In the genomic region with DNA sequence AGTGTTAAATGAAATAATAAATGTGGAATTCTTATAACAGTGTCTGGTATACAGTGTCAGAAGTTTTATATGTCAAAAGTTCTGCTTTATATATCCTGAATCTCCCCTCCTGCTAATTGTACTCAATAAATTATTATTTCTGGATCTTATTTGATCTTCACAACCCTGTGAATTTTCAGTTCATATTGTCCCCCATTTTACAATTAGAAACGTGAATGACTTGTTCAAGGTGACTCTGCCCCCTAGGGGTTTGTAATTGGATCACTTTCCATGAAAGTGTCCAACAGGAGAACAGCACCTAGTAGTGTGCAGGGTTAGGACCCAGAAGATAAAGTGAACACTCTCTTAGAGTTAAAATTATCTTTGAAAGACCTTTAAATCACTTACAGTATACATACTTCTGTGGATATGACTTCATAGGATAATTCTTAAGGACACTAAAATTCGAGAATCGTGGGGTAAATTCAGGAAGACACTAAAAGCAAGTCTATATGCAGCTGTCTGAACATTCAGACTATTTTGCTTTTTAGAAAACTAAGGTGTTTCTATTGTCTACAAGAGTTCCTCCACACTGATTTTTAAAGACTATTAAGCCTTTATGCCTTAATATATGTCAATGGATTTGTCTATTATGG, we compare ENCODE assay signal across 1 cellular context.
TF ChIP-seq lines count a peak whose summit lies in the region.

No MANE protein-coding gene starts in this region.

TF ChIP-seq in GM23338, 12 proteins besides CTCF, POLR2A, EP300 and RAD21 (continued from another document):
- TF ChIP-seq, protein P1, sequence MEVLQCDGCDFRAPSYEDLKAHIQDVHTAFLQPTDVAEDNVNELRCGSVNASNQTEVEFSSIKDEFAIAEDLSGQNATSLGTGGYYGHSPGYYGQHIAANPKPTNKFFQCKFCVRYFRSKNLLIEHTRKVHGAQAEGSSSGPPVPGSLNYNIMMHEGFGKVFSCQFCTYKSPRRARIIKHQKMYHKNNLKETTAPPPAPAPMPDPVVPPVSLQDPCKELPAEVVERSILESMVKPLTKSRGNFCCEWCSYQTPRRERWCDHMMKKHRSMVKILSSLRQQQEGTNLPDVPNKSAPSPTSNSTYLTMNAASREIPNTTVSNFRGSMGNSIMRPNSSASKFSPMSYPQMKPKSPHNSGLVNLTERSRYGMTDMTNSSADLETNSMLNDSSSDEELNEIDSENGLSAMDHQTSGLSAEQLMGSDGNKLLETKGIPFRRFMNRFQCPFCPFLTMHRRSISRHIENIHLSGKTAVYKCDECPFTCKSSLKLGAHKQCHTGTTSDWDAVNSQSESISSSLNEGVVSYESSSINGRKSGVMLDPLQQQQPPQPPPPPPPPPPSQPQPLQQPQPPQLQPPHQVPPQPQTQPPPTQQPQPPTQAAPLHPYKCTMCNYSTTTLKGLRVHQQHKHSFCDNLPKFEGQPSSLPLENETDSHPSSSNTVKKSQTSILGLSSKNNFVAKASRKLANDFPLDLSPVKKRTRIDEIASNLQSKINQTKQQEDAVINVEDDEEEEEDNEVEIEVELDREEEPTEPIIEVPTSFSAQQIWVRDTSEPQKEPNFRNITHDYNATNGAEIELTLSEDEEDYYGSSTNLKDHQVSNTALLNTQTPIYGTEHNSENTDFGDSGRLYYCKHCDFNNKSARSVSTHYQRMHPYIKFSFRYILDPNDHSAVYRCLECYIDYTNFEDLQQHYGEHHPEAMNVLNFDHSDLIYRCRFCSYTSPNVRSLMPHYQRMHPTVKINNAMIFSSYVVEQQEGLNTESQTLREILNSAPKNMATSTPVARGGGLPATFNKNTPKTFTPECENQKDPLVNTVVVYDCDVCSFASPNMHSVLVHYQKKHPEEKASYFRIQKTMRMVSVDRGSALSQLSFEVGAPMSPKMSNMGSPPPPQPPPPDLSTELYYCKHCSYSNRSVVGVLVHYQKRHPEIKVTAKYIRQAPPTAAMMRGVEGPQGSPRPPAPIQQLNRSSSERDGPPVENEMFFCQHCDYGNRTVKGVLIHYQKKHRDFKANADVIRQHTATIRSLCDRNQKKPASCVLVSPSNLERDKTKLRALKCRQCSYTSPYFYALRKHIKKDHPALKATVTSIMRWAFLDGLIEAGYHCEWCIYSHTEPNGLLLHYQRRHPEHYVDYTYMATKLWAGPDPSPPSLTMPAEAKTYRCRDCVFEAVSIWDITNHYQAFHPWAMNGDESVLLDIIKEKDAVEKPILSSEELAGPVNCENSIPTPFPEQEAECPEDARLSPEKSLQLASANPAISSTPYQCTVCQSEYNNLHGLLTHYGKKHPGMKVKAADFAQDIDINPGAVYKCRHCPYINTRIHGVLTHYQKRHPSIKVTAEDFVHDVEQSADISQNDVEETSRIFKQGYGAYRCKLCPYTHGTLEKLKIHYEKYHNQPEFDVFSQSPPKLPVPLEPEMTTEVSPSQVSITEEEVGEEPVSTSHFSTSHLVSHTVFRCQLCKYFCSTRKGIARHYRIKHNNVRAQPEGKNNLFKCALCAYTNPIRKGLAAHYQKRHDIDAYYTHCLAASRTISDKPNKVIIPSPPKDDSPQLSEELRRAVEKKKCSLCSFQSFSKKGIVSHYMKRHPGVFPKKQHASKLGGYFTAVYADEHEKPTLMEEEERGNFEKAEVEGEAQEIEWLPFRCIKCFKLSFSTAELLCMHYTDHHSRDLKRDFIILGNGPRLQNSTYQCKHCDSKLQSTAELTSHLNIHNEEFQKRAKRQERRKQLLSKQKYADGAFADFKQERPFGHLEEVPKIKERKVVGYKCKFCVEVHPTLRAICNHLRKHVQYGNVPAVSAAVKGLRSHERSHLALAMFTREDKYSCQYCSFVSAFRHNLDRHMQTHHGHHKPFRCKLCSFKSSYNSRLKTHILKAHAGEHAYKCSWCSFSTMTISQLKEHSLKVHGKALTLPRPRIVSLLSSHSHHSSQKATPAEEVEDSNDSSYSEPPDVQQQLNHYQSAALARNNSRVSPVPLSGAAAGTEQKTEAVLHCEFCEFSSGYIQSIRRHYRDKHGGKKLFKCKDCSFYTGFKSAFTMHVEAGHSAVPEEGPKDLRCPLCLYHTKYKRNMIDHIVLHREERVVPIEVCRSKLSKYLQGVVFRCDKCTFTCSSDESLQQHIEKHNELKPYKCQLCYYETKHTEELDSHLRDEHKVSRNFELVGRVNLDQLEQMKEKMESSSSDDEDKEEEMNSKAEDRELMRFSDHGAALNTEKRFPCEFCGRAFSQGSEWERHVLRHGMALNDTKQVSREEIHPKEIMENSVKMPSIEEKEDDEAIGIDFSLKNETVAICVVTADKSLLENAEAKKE (CRISPR knock-in tag; IDR thresholded peaks at IDR 0.05), result no peak
- TF ChIP-seq, protein P2, sequence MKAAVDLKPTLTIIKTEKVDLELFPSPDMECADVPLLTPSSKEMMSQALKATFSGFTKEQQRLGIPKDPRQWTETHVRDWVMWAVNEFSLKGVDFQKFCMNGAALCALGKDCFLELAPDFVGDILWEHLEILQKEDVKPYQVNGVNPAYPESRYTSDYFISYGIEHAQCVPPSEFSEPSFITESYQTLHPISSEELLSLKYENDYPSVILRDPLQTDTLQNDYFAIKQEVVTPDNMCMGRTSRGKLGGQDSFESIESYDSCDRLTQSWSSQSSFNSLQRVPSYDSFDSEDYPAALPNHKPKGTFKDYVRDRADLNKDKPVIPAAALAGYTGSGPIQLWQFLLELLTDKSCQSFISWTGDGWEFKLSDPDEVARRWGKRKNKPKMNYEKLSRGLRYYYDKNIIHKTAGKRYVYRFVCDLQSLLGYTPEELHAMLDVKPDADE (IDR thresholded peaks at IDR 0.05), result no peak
- no peak for TF ChIP-seq STAT1 (IDR thresholded peaks at IDR 0.05; ENCODE audit: unreplicated experiment)
- TF ChIP-seq EZH2 (IDR thresholded peaks at IDR 0.05; ENCODE audit: low read depth, unreplicated experiment), result no peak
- TF ChIP-seq JUNB (IDR thresholded peaks at IDR 0.05; ENCODE audit: unreplicated experiment), result no peak
- no peak for TF ChIP-seq ZNF331 (CRISPR knock-in tag; IDR thresholded peaks at IDR 0.05; ENCODE audit: low read depth)
- no peak for TF ChIP-seq EZH2phosphoT487 (IDR thresholded peaks at IDR 0.05; ENCODE audit: unreplicated experiment)
- no peak for TF ChIP-seq POLR2AphosphoS5 (IDR thresholded peaks at IDR 0.05; ENCODE audit: low read depth)
- no peak for TF ChIP-seq NANOG (IDR thresholded peaks at IDR 0.05; ENCODE audit: borderline replicate concordance)
- TF ChIP-seq ZNF114 (CRISPR knock-in tag; IDR thresholded peaks at IDR 0.05), result no peak
